In the genomic region with DNA sequence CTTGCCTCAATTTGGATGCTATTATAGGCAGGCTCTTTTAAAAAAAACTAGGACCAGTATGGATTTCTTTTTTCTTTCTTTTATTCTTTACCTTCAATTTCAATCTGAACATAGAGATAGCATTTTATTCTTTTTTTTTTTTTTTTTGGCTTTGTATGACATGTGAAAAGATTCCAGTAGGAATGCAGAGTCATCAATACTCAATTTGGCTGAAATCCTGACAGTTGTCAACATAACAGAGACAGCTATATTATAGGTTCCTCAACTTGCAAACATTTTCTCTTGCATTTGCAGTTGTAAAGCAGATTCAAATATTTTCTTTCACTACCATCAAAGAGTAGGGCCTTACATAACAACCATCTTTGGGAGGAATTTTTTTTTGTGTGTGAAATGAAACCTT, we compare ENCODE assay signal across 24 cellular contexts.
A peak's percentile ranks its signal among the peaks of the same experiment; 100 is the strongest.
DNase-seq lines count a peak whose midpoint lies in the region; ATAC-seq, FAIRE-seq and TF ChIP-seq lines count a peak whose summit lies in the region.
"Had no signal": no experiment of that assay in that cellular context is flagged by ENCODE, and none has a peak within 500 bp of the region (broad histone marks: within the 10 kb centered on the region; RNA-seq: fewer than 3 reads in every experiment).

No MANE protein-coding gene starts in this region.

- H3K27me3 ChIP-seq in HepG2 (ENCODE audit: control insufficient read depth in 1 of 2, insufficient read depth in 2 of 2, low read length in 2 of 2), result no peaks in the 10 kb centered on the region
- no peaks in the 10 kb centered on the region for H3K27me3 ChIP-seq in right lobe of liver
- H3K27me3 ChIP-seq in K562 (ENCODE audit: control insufficient read depth in 2 of 2, insufficient read depth in 2 of 2, low read length in 2 of 2), result no peaks in the 10 kb centered on the region
- H3K27me3 ChIP-seq: BE2C, BLaER1 had no signal

- intact Hi-C loops in HepG2 (cut with micrococcal nuclease; ENCODE audit: unreplicated experiment) (no loop called here), right lobe of liver (cut with DNase I) (no loop called here), K562 (cut with micrococcal nuclease) (no loop called here)

- DNase-seq in HepG2 (ENCODE audit: low spot score), result no peak
- DNase-seq in right lobe of liver, result no peak
- no peak for DNase-seq in K562 (ENCODE audit: extremely low read depth in 1 of 4, low spot score in 3 of 4)
- DNase-seq in activated CD4-positive, alpha-beta T cell treated with anti-CD3 and anti-CD28 coated beads for 1 hour, result no peak
- DNase-seq in NCI-H1417 (lab: John Stamatoyannopoulos, UW), result no peak
- DNase-seq: ACHN; BE2C; C1 segment of cervical spinal cord; CD4-positive, alpha-beta memory T cell; CD4-positive, CD25-positive, alpha-beta regulatory T cell; CD8-positive, alpha-beta memory T cell; COR-L47; DMS 273 treated with DMSO at 0.1 percent for 48 hours; DMS153; DMS53; DMS79; DND-41; EL; GDM1 had no signal

- ATAC-seq in HepG2 (no peak), right lobe of liver (no peak), K562 (no peak)
- ATAC-seq: GM12878 had no signal

- no peaks in the 10 kb centered on the region for H3K9me1 ChIP-seq in K562 (ENCODE audit: control insufficient read depth, insufficient read depth, low read length)

- H3K4me1 ChIP-seq in HepG2 (ENCODE audit: insufficient read depth, low read length) (no peaks in the 10 kb centered on the region), right lobe of liver (no peaks in the 10 kb centered on the region), K562 (replicated peaks in 1 of 2; ENCODE audit: control insufficient read depth in 2 of 2, insufficient read depth in 2 of 2, low read length in 2 of 2) (no peaks in the 10 kb centered on the region)
- H3K4me1 ChIP-seq: BE2C, BLaER1 had no signal

- H3K27ac ChIP-seq in HepG2 (ENCODE audit: extremely low read length, insufficient read depth, low read length) (no peak overlapping the region), right lobe of liver (no peak overlapping the region), K562 (ENCODE audit: extremely low read depth, low read depth, low read length) (no peak overlapping the region)
- H3K27ac ChIP-seq: 22Rv1, BLaER1 had no signal

- CTCF ChIA-PET in HepG2 (lab: Yijun Ruan, JAX; ENCODE audit: low intra/inter-chr PET ratio, low total read pairs), result no interaction called here
- CTCF ChIA-PET in K562 (lab: Yijun Ruan, JAX; ENCODE audit: low intra/inter-chr PET ratio), result no interaction called here

- H4K20me1 ChIP-seq in HepG2 (ENCODE audit: insufficient read depth, low read length) (no peaks in the 10 kb centered on the region), K562 (replicated peaks; ENCODE audit: control insufficient read depth, insufficient read depth, low read length) (no peaks in the 10 kb centered on the region)
- H4K20me1 ChIP-seq: BLaER1 had no signal

- no peaks in the 10 kb centered on the region for H3K9me3 ChIP-seq in HepG2 (ENCODE audit: low read length)
- H3K9me3 ChIP-seq in right lobe of liver, result no peaks in the 10 kb centered on the region
- no peaks in the 10 kb centered on the region for H3K9me3 ChIP-seq in K562 (replicated peaks; ENCODE audit: control insufficient read depth, insufficient read depth, low read depth, low read length)
- H3K9me3 ChIP-seq: BE2C, BLaER1 had no signal

- BruUV-seq in HepG2 (replicated peaks; lab: Mats Ljungman, UMichigan) (no TSS peak), K562 (replicated peaks; lab: Mats Ljungman, UMichigan) (no TSS peak)

- POLR2A ChIA-PET in HepG2 (lab: Yijun Ruan, JAX), result no interaction called here
- POLR2A ChIA-PET in K562 (lab: Yijun Ruan, JAX), result no interaction called here

- H3K9ac ChIP-seq in HepG2 (ENCODE audit: insufficient read depth, low read depth, low read length) (no peak overlapping the region), K562 (ENCODE audit: insufficient read depth in 1 of 2, low read depth in 2 of 2, low read length in 2 of 2) (no peak overlapping the region)
- H3K9ac ChIP-seq: BLaER1 had no signal

- TF ChIP-seq POLR2A in HepG2 (IDR thresholded peaks at IDR 0.05; ENCODE audit: insufficient read depth in 1 of 2, low read depth in 2 of 2, low read length in 2 of 2) (no peak), right lobe of liver (IDR thresholded peaks at IDR 0.05) (no peak), K562 (conservative IDR thresholded peaks at IDR 0.05) (no peak)

- FAIRE-seq in HepG2 (lab: Jason Lieb, UNC) (no peak), K562 (lab: Jason Lieb, UNC) (no peak)
- FAIRE-seq: GM12878, GM12892, GM18507 had no signal

- H3K4me3 ChIP-seq in HepG2 (replicated peaks in 1 of 3; ENCODE audit: insufficient read depth in 1 of 3, low read depth in 2 of 3, low read length in 3 of 3) (no peak overlapping the region), right lobe of liver (no peak overlapping the region), K562 (no peak overlapping the region)
- H3K4me3 ChIP-seq: BLaER1, GM12878 had no signal

- no peaks in the 10 kb centered on the region for H3K79me2 ChIP-seq in HepG2 (ENCODE audit: insufficient read depth, low read length)
- no peaks in the 10 kb centered on the region for H3K79me2 ChIP-seq in K562 (ENCODE audit: control insufficient read depth, insufficient read depth, low read length)

- TF ChIP-seq EP300 in HepG2 (IDR thresholded peaks at IDR 0.05; ENCODE audit: low read depth in 2 of 2, low read length in 2 of 2) (no peak), HepG2 (CRISPR knock-in tag; IDR thresholded peaks at IDR 0.05; ENCODE audit: borderline replicate concordance) (no peak), K562 (IDR thresholded peaks at IDR 0.05; ENCODE audit: low read length) (no peak)

- no peak for TF ChIP-seq RAD21 in HepG2 (CRISPR knock-in tag; IDR thresholded peaks at IDR 0.05)
- TF ChIP-seq RAD21 in K562 (CRISPR knock-in tag; conservative IDR thresholded peaks at IDR 0.05 in 1 of 2, IDR thresholded peaks at IDR 0.05 in 1 of 2), result no peak

- H3K36me3 ChIP-seq in HepG2 (replicated peaks in 1 of 2; ENCODE audit: control insufficient read depth in 1 of 2, insufficient read depth in 2 of 2, low read length in 2 of 2) (no peaks in the 10 kb centered on the region), right lobe of liver (no peaks in the 10 kb centered on the region), K562 (ENCODE audit: control insufficient read depth, insufficient read depth, low read length) (no peaks in the 10 kb centered on the region)
- H3K36me3 ChIP-seq: BE2C, BLaER1 had no signal

- no peak overlapping the region for H2AFZ ChIP-seq in HepG2 (ENCODE audit: low read length)
- H2AFZ ChIP-seq in K562 (ENCODE audit: low read depth, low read length), result no peak overlapping the region

- H3K4me2 ChIP-seq in HepG2 (ENCODE audit: low read depth, low read length) (no peak overlapping the region), K562 (ENCODE audit: insufficient read depth, low read length) (no peak overlapping the region)
- H3K4me2 ChIP-seq: BLaER1 had no signal

- in situ Hi-C loops in HepG2 (cut with HindIII; ENCODE audit: extremely low pct_ligation_motif_present, low pct_unique_long_range_greater_than_20kb) (no loop called here), K562 (cut with MboI) (no loop called here)

- TF ChIP-seq CTCF in HepG2 (CRISPR knock-in tag; IDR thresholded peaks at IDR 0.05) (no peak), right lobe of liver (IDR thresholded peaks at IDR 0.05) (no peak), K562 (IDR thresholded peaks at IDR 0.05 in 2 of 3, conservative IDR thresholded peaks at IDR 0.05 in 1 of 3; ENCODE audit: insufficient read depth in 2 of 3, low read depth in 1 of 3, low read length in 3 of 3) (no peak)

TF ChIP-seq in K562, 482 proteins besides CTCF, POLR2A, EP300 and RAD21:
- TF ChIP-seq ESRRA (IDR thresholded peaks at IDR 0.05; ENCODE audit: borderline replicate concordance, low read depth) (no peak), GABPA (tag; conservative IDR thresholded peaks at IDR 0.05; ENCODE audit: low read depth) (no peak), GTF2E2 (tag; IDR thresholded peaks at IDR 0.05) (no peak), KAT7 (CRISPR knock-in tag; IDR thresholded peaks at IDR 0.05; ENCODE audit: borderline replicate concordance) (no peak), ZNF316 (IDR thresholded peaks at IDR 0.05) (0 out of 2 replicates have a peak, but pooled peaks have one; percentile 6), NCOA2 (IDR thresholded peaks at IDR 0.05; ENCODE audit: partially characterized antibody in 2 of 2) (no peak), ZNF592 (IDR thresholded peaks at IDR 0.05) (no peak)

Comparison
In these comparisons a context has a peak if more than half of its experiments do, and no peak if none do; other contexts are left out.
1. Of the 241 proteins assayed by ChIP-seq in both HepG2 and K562: peak only in HepG2: MAFF and MAFK; only in K562: none; in both: none; in neither: 239.